Comparison of ENCODE assay signal across 8 cellular contexts in the genomic region with DNA sequence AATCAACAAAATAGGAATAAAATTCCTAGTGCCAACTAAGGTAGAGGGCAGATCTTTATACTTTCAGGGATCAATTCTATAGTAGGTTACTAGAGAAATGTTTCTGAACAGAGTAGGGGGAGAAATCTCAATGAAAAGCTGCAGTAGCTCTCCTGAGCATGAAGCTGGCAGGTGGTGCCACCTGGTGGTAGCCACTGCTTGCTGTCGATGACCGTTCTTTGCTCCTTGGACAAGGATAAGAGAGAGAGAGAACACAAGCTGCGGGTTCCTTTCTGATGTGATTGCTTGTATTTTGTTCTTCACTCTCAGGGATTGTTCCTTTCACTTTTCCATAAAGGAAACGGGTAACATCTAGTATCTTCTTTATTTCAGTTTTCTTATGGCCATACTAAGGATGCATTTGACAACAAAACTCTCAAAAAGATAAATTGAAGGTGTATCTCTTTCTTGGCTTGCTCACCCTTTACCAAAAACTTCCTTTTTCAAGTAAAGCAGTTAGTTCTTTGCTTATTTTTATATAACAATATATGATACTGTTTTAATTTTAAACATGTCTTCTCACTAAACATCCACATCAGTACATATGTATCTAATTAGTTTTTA. TPM values are rescaled to one million over a fixed set of nuclear protein-coding genes. Genes with fewer than 3 reads are reported as not detected.
DNase-seq lines count a peak whose midpoint lies in the region; ATAC-seq, FAIRE-seq and TF ChIP-seq lines count a peak whose summit lies in the region.

No MANE protein-coding gene starts in this region.

- BruUV-seq in HepG2 (replicated peaks; lab: Mats Ljungman, UMichigan), result no TSS peak

- peak; percentile 91 for TF ChIP-seq RAD21 in HepG2 (CRISPR knock-in tag; IDR thresholded peaks at IDR 0.05)

- peaks cover 4% of the 10 kb centered on the region for H3K4me1 Mint-ChIP-seq in chondrocyte (ENCODE audit: low read depth)

- H2AFZ ChIP-seq in HepG2 (ENCODE audit: low read length), result no peak overlapping the region

- POLR2A ChIA-PET in HepG2 (lab: Yijun Ruan, JAX), result interaction anchor here (0.6 to 1.2 kb wide), 5 partner anchors 19 to 166 kb away, joined by 3 to 7 read pairs (median 4); partner anchors contain the start of gene MRPL19

- H3K27ac Mint-ChIP-seq in chondrocyte (ENCODE audit: unreplicated experiment), result no peak overlapping the region

- intact Hi-C loops in HepG2 (cut with micrococcal nuclease; ENCODE audit: unreplicated experiment), result loop anchor here (1.0 kb wide), 2 partner anchors 19 to 164 kb away; no protein-coding TSS in a partner anchor

- no peaks in the 10 kb centered on the region for H3K9me3 ChIP-seq in HepG2 (ENCODE audit: low read length)

- H3K9ac ChIP-seq in HepG2 (ENCODE audit: insufficient read depth, low read depth, low read length), result no peak overlapping the region

- peaks cover 0 to 26% of the 10 kb centered on the region in 2 experiments; a peak in 2 of 5 replicates for H3K27me3 ChIP-seq in HepG2 (ENCODE audit: control insufficient read depth in 1 of 2, insufficient read depth in 2 of 2, low read length in 2 of 2)

- TF ChIP-seq CTCF in AG09309 (IDR thresholded peaks at IDR 0.05; ENCODE audit: control insufficient read depth, insufficient read depth, low read depth, low read length, missing control alignments) (peak; percentile 98), chondrocyte (IDR thresholded peaks at IDR 0.05) (peak; percentile 96), HepG2 (CRISPR knock-in tag; IDR thresholded peaks at IDR 0.05) (peak; percentile 96)

- no peaks in the 10 kb centered on the region for H3K4me1 ChIP-seq in HepG2 (ENCODE audit: insufficient read depth, low read length)

- FAIRE-seq in HepG2 (lab: Jason Lieb, UNC), result peak; percentile 92

- no peaks in the 10 kb centered on the region for H3K9me3 Mint-ChIP-seq in chondrocyte (ENCODE audit: low read depth)

- ATAC-seq in GM18861 (IDR thresholded peaks at IDR 0.05; ENCODE audit: unreplicated experiment), result peak; percentile 78
- peak; percentile 79 for ATAC-seq in HG03139 (IDR thresholded peaks at IDR 0.05; ENCODE audit: unreplicated experiment)
- ATAC-seq in HepG2, result peak; percentile 96

- H3K36me3 Mint-ChIP-seq in chondrocyte (ENCODE audit: low read depth), result no peaks in the 10 kb centered on the region

- WGBS in HepG2 (ENCODE audit: low lambda C conversion rate), result 1% methylated on average over 4 of the region's 4 CpGs

- H3K27me3 Mint-ChIP-seq in chondrocyte (ENCODE audit: low read depth), result peaks cover 3% of the 10 kb centered on the region

- in situ Hi-C loops in HepG2 (cut with HindIII; ENCODE audit: extremely low pct_ligation_motif_present, low pct_unique_long_range_greater_than_20kb), result no loop called here

- no peaks in the 10 kb centered on the region for H3K79me2 ChIP-seq in HepG2 (ENCODE audit: insufficient read depth, low read length)

- H3K4me2 ChIP-seq in HepG2 (ENCODE audit: low read depth, low read length), result no peak overlapping the region

- TF ChIP-seq EP300 in HepG2 (IDR thresholded peaks at IDR 0.05; ENCODE audit: low read depth in 2 of 2, low read length in 2 of 2) (no peak), HepG2 (CRISPR knock-in tag; IDR thresholded peaks at IDR 0.05; ENCODE audit: borderline replicate concordance) (no peak)

- no peaks in the 10 kb centered on the region for H3K36me3 ChIP-seq in HepG2 (replicated peaks in 1 of 2; ENCODE audit: control insufficient read depth in 1 of 2, insufficient read depth in 2 of 2, low read length in 2 of 2)

- H3K27ac ChIP-seq in HepG2 (ENCODE audit: extremely low read length, insufficient read depth, low read length), result no peak overlapping the region

- H3K4me3 Mint-ChIP-seq in chondrocyte (ENCODE audit: unreplicated experiment), result no peak overlapping the region

- CTCF ChIA-PET in HepG2 (lab: Yijun Ruan, JAX; ENCODE audit: low intra/inter-chr PET ratio, low total read pairs), result interaction anchor here (1.2 to 3.5 kb wide), 3 partner anchors 162 to 938 kb away, joined by 3 to 92 read pairs (median 3); no protein-coding TSS in a partner anchor

- TF ChIP-seq POLR2A in HepG2 (IDR thresholded peaks at IDR 0.05; ENCODE audit: insufficient read depth in 1 of 2, low read depth in 2 of 2, low read length in 2 of 2), result no peak

- no peaks in the 10 kb centered on the region for H4K20me1 ChIP-seq in HepG2 (ENCODE audit: insufficient read depth, low read length)

- H3K4me3 ChIP-seq in AG09309 (ENCODE audit: control insufficient read depth, low read depth, low read length) (no peak overlapping the region), HepG2 (replicated peaks in 1 of 3; ENCODE audit: insufficient read depth in 1 of 3, low read depth in 2 of 3, low read length in 3 of 3) (no peak overlapping the region)

- DNase-seq in AG09309 (ENCODE audit: low read depth), result no peak
- peak; percentile 71 for DNase-seq in NCI-H345 (lab: John Stamatoyannopoulos, UW)
- peak; percentile 23 for DNase-seq in activated CD4-positive, CD25-positive, alpha-beta regulatory T cell treated with anti-CD3 and anti-CD28 coated beads, Interleukin-2, amount 50 U/mL, for 16 hours (ENCODE audit: low read depth, low spot score)
- no peak for DNase-seq in chondrocyte (ENCODE audit: low spot score)
- DNase-seq in HepG2 (ENCODE audit: low spot score), result peak; percentile 75
- peak; percentile 23 for DNase-seq in stimulated activated CD8-positive, alpha-beta memory T cell treated with anti-CD3 and anti-CD28 coated beads, Interleukin-12 subunit alpha, Interleukin-12 subunit beta, amount 100 ng/mL, for 1 hour (ENCODE audit: low read depth)

TF ChIP-seq in HepG2, 621 proteins besides CTCF, POLR2A, EP300 and RAD21 (continues in another document):
- TF ChIP-seq RFX5 (IDR thresholded peaks at IDR 0.05; ENCODE audit: low read depth, low read length) (no peak), ZNF207 (IDR thresholded peaks at IDR 0.05; ENCODE audit: borderline replicate concordance) (no peak), NR3C1 (CRISPR knock-in tag; IDR thresholded peaks at IDR 0.05) (no peak), FOXA3 (CRISPR knock-in tag; IDR thresholded peaks at IDR 0.05) (0 out of 2 replicates have a peak, but pooled peaks have one; percentile 14), CENPBD1 (CRISPR knock-in tag; IDR thresholded peaks at IDR 0.05; ENCODE audit: borderline replicate concordance, low read depth) (no peak), KAT8 (CRISPR knock-in tag; IDR thresholded peaks at IDR 0.05) (peak; percentile 21; the same call in 1 of the 2 replicates), BORCS8-MEF2B (CRISPR knock-in tag; IDR thresholded peaks at IDR 0.05) (no peak), RARA (CRISPR knock-in tag; IDR thresholded peaks at IDR 0.05) (peak; percentile 16; the same call in 1 of the 2 replicates)
- TF ChIP-seq, protein P1, sequence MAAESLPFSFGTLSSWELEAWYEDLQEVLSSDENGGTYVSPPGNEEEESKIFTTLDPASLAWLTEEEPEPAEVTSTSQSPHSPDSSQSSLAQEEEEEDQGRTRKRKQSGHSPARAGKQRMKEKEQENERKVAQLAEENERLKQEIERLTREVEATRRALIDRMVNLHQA (CRISPR knock-in tag; IDR thresholded peaks at IDR 0.05), result no peak
- TF ChIP-seq, protein P2, sequence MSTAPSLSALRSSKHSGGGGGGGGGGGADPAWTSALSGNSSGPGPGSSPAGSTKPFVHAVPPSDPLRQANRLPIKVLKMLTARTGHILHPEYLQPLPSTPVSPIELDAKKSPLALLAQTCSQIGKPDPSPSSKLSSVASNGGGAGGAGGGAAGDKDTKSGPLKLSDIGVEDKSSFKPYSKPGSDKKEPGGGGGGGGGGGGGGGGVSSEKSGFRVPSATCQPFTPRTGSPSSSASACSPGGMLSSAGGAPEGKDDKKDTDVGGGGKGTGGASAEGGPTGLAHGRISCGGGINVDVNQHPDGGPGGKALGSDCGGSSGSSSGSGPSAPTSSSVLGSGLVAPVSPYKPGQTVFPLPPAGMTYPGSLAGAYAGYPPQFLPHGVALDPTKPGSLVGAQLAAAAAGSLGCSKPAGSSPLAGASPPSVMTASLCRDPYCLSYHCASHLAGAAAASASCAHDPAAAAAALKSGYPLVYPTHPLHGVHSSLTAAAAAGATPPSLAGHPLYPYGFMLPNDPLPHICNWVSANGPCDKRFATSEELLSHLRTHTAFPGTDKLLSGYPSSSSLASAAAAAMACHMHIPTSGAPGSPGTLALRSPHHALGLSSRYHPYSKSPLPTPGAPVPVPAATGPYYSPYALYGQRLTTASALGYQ (CRISPR knock-in tag; IDR thresholded peaks at IDR 0.05), result no peak

RNA-seq across cellular contexts. Expression of gene MRPL19, which starts 18.6 kb away (rescaled TPM):
- total RNA-seq in chondrocyte, result 43.5 to 52.3 TPM (median 47.8 TPM) in 3 replicates
- total RNA-seq in HepG2 (2016; rRNA removed; fragmentation: Illumina TruSeq; extraction: Trizol), result 163 and 248 TPM in 2 replicates
- total RNA-seq in HepG2 (2016; cell fraction: cytosol; rRNA removed; fragmentation: Illumina TruSeq; extraction: Trizol; ENCODE audit: low read depth), result 60.1 and 62.4 TPM in 2 replicates
- total RNA-seq in HepG2 (2016; cell fraction: insoluble cytoplasmic fraction; rRNA removed; fragmentation: Illumina TruSeq; extraction: Trizol), result 157 and 259 TPM in 2 replicates
- 81.7 and 88.8 TPM in 2 replicates for total RNA-seq in HepG2 (2016; cell fraction: membrane; rRNA removed; fragmentation: Illumina TruSeq; extraction: Trizol)
- 77.4 and 86.6 TPM in 2 replicates for total RNA-seq in HepG2 (2016; cell fraction: nucleus; rRNA removed; fragmentation: Illumina TruSeq; extraction: Trizol)
- 27.7 and 43.2 TPM in 2 replicates for polyA plus RNA-seq in HepG2 (2011; rRNA removed)
- polyA plus RNA-seq in HepG2 (2011; cell fraction: cytosol; rRNA removed), result 22.2 and 26.1 TPM in 2 replicates
- polyA plus RNA-seq in HepG2 (2011; cell fraction: nucleus; rRNA removed), result 15.2 and 16.6 TPM in 2 replicates
- 37.9 and 66.8 TPM in 2 replicates for polyA plus RNA-seq in HepG2 (2012)
- polyA plus RNA-seq in HepG2 (2016; cell fraction: cytosol; fragmentation: Illumina TruSeq; extraction: Trizol; ENCODE audit: low read depth), result 54.7 and 55.9 TPM in 2 replicates
- 233 and 251 TPM in 2 replicates for polyA plus RNA-seq in HepG2 (2016; cell fraction: insoluble cytoplasmic fraction; fragmentation: Illumina TruSeq; extraction: Trizol; ENCODE audit: low read depth)
- 56.1 and 61.5 TPM in 2 replicates for polyA plus RNA-seq in HepG2 (2016; cell fraction: membrane; fragmentation: Illumina TruSeq; extraction: Trizol; ENCODE audit: low read depth)
- polyA plus RNA-seq in HepG2 (2016; cell fraction: nucleus; fragmentation: Illumina TruSeq; extraction: Trizol; ENCODE audit: insufficient read depth, low read depth), result 72.7 and 74.8 TPM in 2 replicates
- 14.2 and 34.0 TPM in 2 replicates for polyA minus RNA-seq in HepG2 (2011; rRNA and poly(A)+ RNA removed; ENCODE audit: low replicate concordance)
- 30.5 and 33.6 TPM in 2 replicates for polyA minus RNA-seq in HepG2 (2011; cell fraction: cytosol; rRNA and poly(A)+ RNA removed)
- 101 and 126 TPM in 2 replicates for polyA minus RNA-seq in HepG2 (2011; cell fraction: nucleus; rRNA and poly(A)+ RNA removed)

Comparison
In these comparisons a context has a peak if more than half of its experiments do, and no peak if none do; other contexts are left out.
1. DNase-seq: peak in NCI-H345 (single experiment), activated CD4-positive, CD25-positive, alpha-beta regulatory T cell treated with anti-CD3 and anti-CD28 coated beads, Interleukin-2, amount 50 U/mL, for 16 hours (single experiment), HepG2 (single experiment) and stimulated activated CD8-positive, alpha-beta memory T cell treated with anti-CD3 and anti-CD28 coated beads, Interleukin-12 subunit alpha, Interleukin-12 subunit beta, amount 100 ng/mL, for 1 hour (single experiment); none in AG09309 (single experiment) and chondrocyte (single experiment).
2. Peak in every context shown above with its lines, with median percentiles within 50 percentile points of each other: CTCF ChIP-seq and ATAC-seq.